8 cellular contexts compared by ENCODE assay signal in genomic region chr15:99105516-99106341, GRCh38. TPM values are rescaled to one million over a fixed set of nuclear protein-coding genes. Genes with fewer than 3 reads are reported as not detected.
A peak's percentile ranks its signal among the peaks of the same experiment; 100 is the strongest.
DNase-seq lines count a peak whose midpoint lies in the region; ATAC-seq, FAIRE-seq and TF ChIP-seq lines count a peak whose summit lies in the region.

No MANE protein-coding gene starts in this region.

- no peaks in the 10 kb centered on the region for H4K20me1 ChIP-seq in PC-3 (ENCODE audit: low read length)
- H4K20me1 ChIP-seq in GM12878 (ENCODE audit: control insufficient read depth, insufficient read depth) = no peaks in the 10 kb centered on the region

- TF ChIP-seq POLR2A in GM12878 (IDR thresholded peaks at IDR 0.05; ENCODE audit: low read depth, low read length) = no peak

- in situ Hi-C loops in GM12878 (cut with MboI) = loop anchor here (25.0 kb wide), 1 partner anchor 632 kb away; the partner anchor contains the start of gene LYSMD4

- TF ChIP-seq CTCF in PC-3 (conservative IDR thresholded peaks at IDR 0.05; ENCODE audit: low read depth, low read length) (no peak), GM12878 (IDR thresholded peaks at IDR 0.05 in 2 of 3, conservative IDR thresholded peaks at IDR 0.05 in 1 of 3; ENCODE audit: control insufficient read depth in 2 of 3, extremely low read depth in 1 of 3, insufficient read depth in 1 of 3, low read depth in 3 of 3, low read length in 3 of 3) (no peak; a peak in 1 of 6 replicates)

- CTCF ChIA-PET in PC-3 (lab: Charles Lee) (interaction anchor here (0.6 to 0.8 kb wide), 3 partner anchors 18 to 110 kb away, joined by 3 to 5 read pairs (median 3); no protein-coding TSS in a partner anchor), GM12878 (lab: Yijun Ruan, JAX) (interaction anchor here (0.8 to 1.6 kb wide), 9 partner anchors 14 to 624 kb away, joined by 3 to 15 read pairs (median 3); no protein-coding TSS in a partner anchor)

- POLR2A ChIA-PET in PC-3 (lab: Charles Lee; ENCODE audit: unreplicated experiment) (no interaction called here), GM12878 (lab: Charles Lee) (no interaction called here)

- TF ChIP-seq RAD21 in GM12878 (IDR thresholded peaks at IDR 0.05; ENCODE audit: insufficient read depth, low read depth, low read length) = no peak

- no peak for FAIRE-seq in GM12878 (lab: Jason Lieb, UNC)

- H3K9ac ChIP-seq in PC-3 (ENCODE audit: low read length) (peak overlapping the region; percentile 72; the same call in 1 of the 2 replicates), GM12878 (ENCODE audit: control insufficient read depth, insufficient read depth, low read length) (no peak overlapping the region; the same call in 1 of the 2 replicates), skeletal muscle satellite cell (ENCODE audit: low read depth, low read length) (peak overlapping the region; percentile 18)

- no peak for DNase-seq in PC-3
- no peak for DNase-seq in GM12878 (ENCODE audit: low read depth, low spot score)
- peak; percentile 70 for DNase-seq in iris pigment epithelial cell (ENCODE audit: low read depth)
- no peak for DNase-seq in cerebellar nuclear complex (lab: John Stamatoyannopoulos, UW)

- SMC1A ChIA-PET in GM12878 (lab: Charles Lee; ENCODE audit: uncharacterized antibody, unreplicated experiment) = interaction anchor here (0.6 to 2.0 kb wide), 3 partner anchors 102 to 181 kb away, joined by 3 to 16 read pairs (median 3); no protein-coding TSS in a partner anchor

- H3K79me2 ChIP-seq in ACC112 (ENCODE audit: control insufficient read depth, insufficient read depth, low read length, unreplicated experiment) = no peaks in the 10 kb centered on the region
- peaks cover 33% of the 10 kb centered on the region for H3K79me2 ChIP-seq in PC-3 (ENCODE audit: low read length)
- no peaks in the 10 kb centered on the region for H3K79me2 ChIP-seq in GM12878 (ENCODE audit: control insufficient read depth, insufficient read depth, low read length)

- no peak overlapping the region for H3K27ac ChIP-seq in ACC112 (ENCODE audit: low read depth, low read length)
- no peak overlapping the region for H3K27ac ChIP-seq in PC-3 (ENCODE audit: low read length)
- no peak overlapping the region for H3K27ac ChIP-seq in GM12878 (ENCODE audit: control insufficient read depth, insufficient read depth)

- no peaks in the 10 kb centered on the region for H3K9me3 ChIP-seq in PC-3 (ENCODE audit: low read length)
- no peaks in the 10 kb centered on the region; the same call in 2 of the 3 replicates for H3K9me3 ChIP-seq in GM12878 (replicated peaks; ENCODE audit: control insufficient read depth, insufficient read depth, low read length)
- H3K9me3 ChIP-seq in skeletal muscle satellite cell (replicated peaks; ENCODE audit: low read length) = no peaks in the 10 kb centered on the region

- H2AFZ ChIP-seq in ACC112 (ENCODE audit: low read length, unreplicated experiment) (peak overlapping the region; percentile 94), PC-3 (ENCODE audit: low read length) (no peak overlapping the region; the same call in 1 of the 2 replicates), GM12878 (ENCODE audit: control insufficient read depth, low read depth, low read length) (peak overlapping the region; percentile 61)

- H3K4me2 ChIP-seq in PC-3 (ENCODE audit: low read length) = peak overlapping the region; percentile 95
- H3K4me2 ChIP-seq in GM12878 (ENCODE audit: control insufficient read depth, insufficient read depth) = peak overlapping the region; percentile 94
- H3K4me2 ChIP-seq in skeletal muscle satellite cell (ENCODE audit: low read length) = peak overlapping the region; percentile 87

- H3F3A ChIP-seq in PC-3 (ENCODE audit: low read length, unreplicated experiment) = no peaks in the 10 kb centered on the region

- H3K9me2 ChIP-seq in PC-3 (replicated peaks; ENCODE audit: low read length) = no peaks in the 10 kb centered on the region

- H3K36me3 ChIP-seq in ACC112 (ENCODE audit: insufficient read depth, low read length) (no peaks in the 10 kb centered on the region), PC-3 (ENCODE audit: low read depth, low read length) (no peaks in the 10 kb centered on the region), GM12878 (ENCODE audit: control insufficient read depth in 2 of 2, insufficient read depth in 2 of 2, low read length in 1 of 2) (no peaks in the 10 kb centered on the region), skeletal muscle satellite cell (ENCODE audit: insufficient read depth, low read length) (no peaks in the 10 kb centered on the region)

- WGBS in GM12878 (ENCODE audit: insufficient coverage, insufficient replicate concordance, low lambda C conversion rate, missing lambda C conversion rate) = 64% methylated on average over 70 of the region's 115 CpGs

- no peak for TF ChIP-seq EP300 in GM12878 (IDR thresholded peaks at IDR 0.05; ENCODE audit: borderline replicate concordance in 1 of 2, control insufficient read depth in 1 of 2, low read depth in 2 of 2, low read length in 2 of 2)

- H3K27me3 ChIP-seq in ACC112 (ENCODE audit: insufficient read depth, low read length) (peaks cover 18% of the 10 kb centered on the region), PC-3 (ENCODE audit: low read length) (no peaks in the 10 kb centered on the region), GM12878 (replicated peaks in 1 of 2; ENCODE audit: control insufficient read depth in 2 of 2, insufficient read depth in 2 of 2, low read length in 1 of 2) (peaks cover 0 to 5% of the 10 kb centered on the region in 2 experiments; a peak in 1 of 4 replicates), skeletal muscle satellite cell (ENCODE audit: control insufficient read depth, insufficient read depth, low read length) (peaks cover 18% of the 10 kb centered on the region)

- BruUV-seq in PC-3 (replicated peaks; lab: Mats Ljungman, UMichigan) (no TSS peak), GM12878 (replicated peaks; lab: Mats Ljungman, UMichigan) (no TSS peak)

- intact Hi-C loops in PC-3 (cut with micrococcal nuclease) (loop anchor here (1.0 kb wide), 1 partner anchor 18 kb away; no protein-coding TSS in a partner anchor), GM12878 (cut with micrococcal nuclease; ENCODE audit: unreplicated experiment) (loop anchor here (10.0 kb wide), 1 partner anchor 649 kb away; no protein-coding TSS in a partner anchor)

- H3K4me3 ChIP-seq in ACC112 (ENCODE audit: low read depth, low read length) (peak overlapping the region; percentile 81), PC-3 (ENCODE audit: low read length) (peak overlapping the region; percentile 79), GM12878 (no peak overlapping the region), skeletal muscle satellite cell (ENCODE audit: low read length) (peak overlapping the region; percentile 72)

- H3K4me1 ChIP-seq in ACC112 (ENCODE audit: control insufficient read depth, insufficient read depth, low read length, unreplicated experiment) = no peaks in the 10 kb centered on the region
- H3K4me1 ChIP-seq in PC-3 (ENCODE audit: insufficient read depth, low read length) = peaks cover 15% of the 10 kb centered on the region; the same call in 1 of the 2 replicates
- peaks cover 14% of the 10 kb centered on the region for H3K4me1 ChIP-seq in GM12878 (ENCODE audit: control insufficient read depth, insufficient read depth, low read length)
- peaks cover 15% of the 10 kb centered on the region for H3K4me1 ChIP-seq in skeletal muscle satellite cell (ENCODE audit: control insufficient read depth, insufficient read depth, low read length)

- RAD21 ChIA-PET in GM12878 (lab: Charles Lee; ENCODE audit: unreplicated experiment) = interaction anchor here (0.8 to 1.1 kb wide), 4 partner anchors 29 to 121 kb away, joined by 3 to 6 read pairs (median 4); no protein-coding TSS in a partner anchor

- peak; percentile 28 for ATAC-seq in GM18517 (IDR thresholded peaks at IDR 0.05; ENCODE audit: unreplicated experiment)
- peak; percentile 47 for ATAC-seq in HG03064 (IDR thresholded peaks at IDR 0.05; ENCODE audit: low read depth, unreplicated experiment)
- ATAC-seq in PC-3 = peak; percentile 39
- ATAC-seq in GM12878 = peak; percentile 7

TF ChIP-seq in GM12878, 131 proteins besides CTCF, POLR2A, EP300 and RAD21 (continues in another document):
- TF ChIP-seq MAX (IDR thresholded peaks at IDR 0.05; ENCODE audit: low read depth, low read length) = peak; percentile 30; the same call in 1 of the 2 replicates

RNA-seq across cellular contexts. Expression of gene SYNM, which starts 0.8 kb away (rescaled TPM):
- total RNA-seq in PC-3 (2014; rRNA removed) (9.9 and 15.6 TPM in 2 replicates), GM12878 (2014; rRNA removed) (0.90 and 0.93 TPM in 2 replicates), GM12878 (2014; rRNA removed; fragmentation: Illumina TruSeq; extraction: Trizol) (0.83 and 0.89 TPM in 2 replicates), GM12878 (2021) (1.1 and 1.4 TPM in 2 replicates)
- 1.1 and 1.5 TPM in 2 replicates for total RNA-seq in GM12878 (2013; cell fraction: nucleolus; rRNA removed)
- 0.71 TPM for polyA plus RNA-seq in GM12878 (2011; ENCODE audit: low read depth)
- polyA plus RNA-seq in GM12878 (2011; rRNA removed) (0.05 and 0.06 TPM in 2 replicates), GM12878 (2014; fragmentation: Illumina TruSeq; extraction: Trizol) (0.71 and 1.0 TPM in 2 replicates), GM12878 (2014; fragmentation: Nextera tagmentation; extraction: Ambion mirVana) (under 1 TPM; 0.14 to 0.31 TPM), GM12878 (2014; rRNA removed) (0.89 and 0.90 TPM in 2 replicates), GM12878 (2016; fragmentation: Nextera tagmentation; extraction: Ambion mirVana) (under 1 TPM in 1 of 2 experiments, not detected in 1; 0.23 TPM)
- polyA plus RNA-seq in GM12878 (2011; cell fraction: cytosol; rRNA removed) = 0.03 and 0.04 TPM in 2 replicates
- 0.12 and 0.15 TPM in 2 replicates for polyA plus RNA-seq in GM12878 (2011; cell fraction: nucleus; rRNA removed)
- 1.0 and 1.2 TPM in 2 replicates for polyA plus RNA-seq in GM12878 (2012)
- 0.07 and 0.10 TPM in 2 replicates for polyA minus RNA-seq in GM12878 (2011; rRNA and poly(A)+ RNA removed)
- 0.21 TPM in 1 of 2 replicates, not detected in the other for polyA minus RNA-seq in GM12878 (2011; cell fraction: cytosol; rRNA and poly(A)+ RNA removed)
- 0.10 and 0.12 TPM in 2 replicates for polyA minus RNA-seq in GM12878 (2011; cell fraction: nucleus; rRNA and poly(A)+ RNA removed)
- 0.66 and 1.0 TPM in 2 replicates for total RNA-seq in skeletal muscle satellite cell (2012; rRNA removed)
